In the genomic region with DNA sequence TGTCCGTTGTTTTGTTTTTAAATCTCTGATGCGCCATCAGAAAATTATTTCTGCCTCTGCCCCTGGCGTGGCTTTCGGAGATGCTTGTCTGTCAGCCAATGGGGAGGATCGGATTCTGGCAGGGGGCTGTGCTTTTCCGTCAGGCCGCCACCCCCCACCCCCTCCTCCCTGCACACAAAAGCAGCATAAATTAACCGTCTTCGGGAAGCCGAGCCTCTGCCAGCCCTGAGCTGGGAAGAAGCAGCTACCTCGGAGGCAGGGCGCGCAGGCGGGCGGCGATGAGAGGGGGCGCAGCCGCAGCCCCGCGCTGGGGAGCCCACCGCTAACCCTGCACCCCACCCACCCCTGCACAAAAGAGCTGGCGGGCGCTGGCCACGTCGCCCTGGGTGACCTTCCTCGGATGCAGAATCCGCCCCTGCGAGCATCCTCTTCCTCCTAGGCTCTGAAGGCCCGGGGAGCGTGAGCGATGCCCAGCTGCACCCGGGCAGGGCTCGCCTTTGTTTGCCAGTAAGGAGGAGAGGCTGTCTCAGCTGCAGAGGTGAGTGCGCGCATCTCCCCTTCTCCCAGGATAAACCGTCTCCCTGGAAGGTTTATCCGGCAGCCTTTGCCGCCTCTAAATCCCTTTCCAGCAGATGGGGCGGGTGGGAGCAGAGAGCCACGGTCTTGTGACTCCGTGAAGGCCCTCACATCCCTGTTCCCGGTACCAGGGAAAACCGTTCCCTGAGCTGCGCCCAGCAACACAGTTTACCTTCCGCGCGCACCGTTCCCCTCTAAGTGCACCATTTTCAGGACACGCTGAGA, we compare ENCODE assay signal across 9 cellular contexts.
A peak's percentile ranks its signal among the peaks of the same experiment; 100 is the strongest.
DNase-seq lines count a peak whose midpoint lies in the region; ATAC-seq and TF ChIP-seq lines count a peak whose summit lies in the region.
"Had no signal": no experiment of that assay in that cellular context is flagged by ENCODE, and none has a peak within 500 bp of the region (broad histone marks: within the 10 kb centered on the region; RNA-seq: fewer than 3 reads in every experiment).

A gene with protein sequence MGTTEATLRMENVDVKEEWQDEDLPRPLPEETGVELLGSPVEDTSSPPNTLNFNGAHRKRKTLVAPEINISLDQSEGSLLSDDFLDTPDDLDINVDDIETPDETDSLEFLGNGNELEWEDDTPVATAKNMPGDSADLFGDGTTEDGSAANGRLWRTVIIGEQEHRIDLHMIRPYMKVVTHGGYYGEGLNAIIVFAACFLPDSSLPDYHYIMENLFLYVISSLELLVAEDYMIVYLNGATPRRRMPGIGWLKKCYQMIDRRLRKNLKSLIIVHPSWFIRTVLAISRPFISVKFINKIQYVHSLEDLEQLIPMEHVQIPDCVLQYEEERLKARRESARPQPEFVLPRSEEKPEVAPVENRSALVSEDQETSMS (plus strand): TSS at position 215 of the 801 bp plus-strand sequence. CDS start 5,083 bp downstream, outside the sequence.

- no peak for TF ChIP-seq CTCF in nephron (IDR thresholded peaks at IDR 0.05; ENCODE audit: unreplicated experiment in 3 of 3)

- H3K36me3 Mint-ChIP-seq in nephron (ENCODE audit: low read depth) = no peaks in the 10 kb centered on the region

- DNase-seq in DMS79 (lab: John Stamatoyannopoulos, UW) = peak; percentile 84
- peak; percentile 70 to 83 for DNase-seq in NCI-H2081 (lab: John Stamatoyannopoulos, UW)
- peak in 51 of 58 donors; percentile 15 to 91 (median 55) for DNase-seq in anterior cingulate cortex (lab: John Stamatoyannopoulos, UW)
- DNase-seq in SIG-M5 treated with dmso at 0.1 percent for 504 hours (lab: John Stamatoyannopoulos, UW; ENCODE audit: unreplicated experiment) = no peak

- peak within 1 kb of the TSS; percentile 40 to 58 (median 49) for H3K4me3 Mint-ChIP-seq in nephron

- H3K9me3 Mint-ChIP-seq in nephron = peaks cover 3% of the 10 kb centered on the region

- ATAC-seq in GM18873 (IDR thresholded peaks at IDR 0.05; ENCODE audit: low FRiP score, unreplicated experiment) (no peak), HG03280 (IDR thresholded peaks at IDR 0.05; ENCODE audit: unreplicated experiment) (no peak), GM19351 (IDR thresholded peaks at IDR 0.05; ENCODE audit: unreplicated experiment) (no peak)
- ATAC-seq: gastroesophageal sphincter had no signal

- H3K4me1 Mint-ChIP-seq in nephron = peaks cover 5% of the 10 kb centered on the region

- H3K27me3 Mint-ChIP-seq in nephron (ENCODE audit: low read depth) = peaks cover 64% of the 10 kb centered on the region

- no peak within 1 kb of the TSS for H3K27ac Mint-ChIP-seq in nephron
